Comparison of ENCODE assay signal across 5 cellular contexts in the genomic region with DNA sequence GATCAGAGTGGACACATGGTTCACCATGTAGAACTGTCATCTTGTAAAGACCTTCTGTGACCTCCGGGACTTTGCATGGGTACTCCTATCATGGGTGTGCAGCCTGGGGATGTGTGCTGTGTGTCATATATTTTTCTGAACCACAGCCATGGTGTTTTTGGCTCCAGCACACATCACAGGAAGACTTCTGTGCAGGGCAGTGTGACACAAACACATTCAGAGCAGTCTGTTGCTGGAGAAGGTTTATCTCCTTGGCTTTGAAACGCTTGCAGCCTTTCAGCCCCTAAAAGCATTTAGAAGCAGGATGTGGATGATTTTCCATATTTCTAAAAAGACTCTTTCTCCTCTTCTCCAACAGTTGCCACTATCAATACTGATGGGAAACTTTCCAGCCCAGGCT.
"Had no signal": no experiment of that assay in that cellular context is flagged by ENCODE, and none has a peak within 500 bp of the region (broad histone marks: within the 10 kb centered on the region; RNA-seq: fewer than 3 reads in every experiment).

No MANE protein-coding gene starts in this region.

- H3K27ac Mint-ChIP-seq: HFFc6 had no signal

- FAIRE-seq: HTR-8/SVneo had no signal

- H3K9me3 ChIP-seq: HAP-1 had no signal

- H3K4me3 ChIP-seq: GM23248, HAP-1 had no signal

- H3K4me1 ChIP-seq: HAP-1 had no signal

- H3K27ac ChIP-seq: GM23248 had no signal

- ATAC-seq: HCT116 had no signal

- H3K4me3 Mint-ChIP-seq: HFFc6 had no signal

- DNase-seq: HFFc6 had no signal

- H3K36me3 ChIP-seq: HAP-1 had no signal
